Comparison of ENCODE assay signal across 24 cellular contexts in the genomic region with DNA sequence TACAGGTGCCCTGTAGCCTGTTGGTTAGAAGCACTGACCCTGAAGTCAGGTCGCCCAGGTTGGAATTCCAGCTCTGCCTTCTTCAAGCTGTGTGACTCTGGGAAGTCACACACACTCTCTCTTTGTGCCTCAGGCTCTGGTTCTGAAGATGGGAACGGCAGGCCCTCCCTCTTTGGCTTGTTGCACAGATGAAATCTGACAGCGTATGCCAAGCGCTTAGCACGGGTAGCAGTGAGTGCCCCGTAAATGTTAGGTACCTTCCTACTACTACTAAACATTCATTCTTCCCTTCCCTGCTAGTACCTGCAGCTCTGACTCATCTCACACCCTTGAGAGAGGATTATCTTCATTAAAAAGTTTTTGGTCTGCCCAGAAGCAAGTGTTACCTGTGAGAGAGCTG.
A peak's percentile ranks its signal among the peaks of the same experiment; 100 is the strongest.
DNase-seq lines count a peak whose midpoint lies in the region; ATAC-seq, FAIRE-seq and TF ChIP-seq lines count a peak whose summit lies in the region.
"Had no signal": no experiment of that assay in that cellular context is flagged by ENCODE, and none has a peak within 500 bp of the region (broad histone marks: within the 10 kb centered on the region; RNA-seq: fewer than 3 reads in every experiment).

No MANE protein-coding gene starts in this region.

- H3K23ac ChIP-seq in IMR-90 (ENCODE audit: low read depth, low read length) = peak overlapping the region; percentile 27

- in situ Hi-C loops in IMR-90 (cut with MboI; ENCODE audit: low sequenced_read_pairs) = no loop called here

- POLR2A ChIA-PET in IMR-90 (lab: Charles Lee; ENCODE audit: unreplicated experiment) (no interaction called here), WTC11 (lab: Charles Lee) (interaction anchor here (0.7 kb wide), 1 partner anchor 12 kb away, joined by 3 read pairs; no protein-coding TSS in a partner anchor)

- H2AK5ac ChIP-seq in IMR-90 (ENCODE audit: low read depth, low read length) = peak overlapping the region; percentile 76

- H3K9ac ChIP-seq in IMR-90 (ENCODE audit: low read depth, low read length) = no peak overlapping the region

- peak overlapping the region; percentile 43; the same call in 1 of the 2 replicates for H4K91ac ChIP-seq in IMR-90 (ENCODE audit: insufficient read depth, low read depth, low read length)

- no peak for FAIRE-seq in HTR-8/SVneo (lab: Jason Lieb, UNC)
- FAIRE-seq: frontal cortex had no signal

- dilution Hi-C loops in IMR-90 (cut with HindIII; ENCODE audit: low sequenced_read_pairs, unreplicated experiment) = no loop called here

- H3K4me3 ChIP-seq in IMR-90 (ENCODE audit: insufficient read depth, low read depth, low read length) (no peak overlapping the region), testis (no peak overlapping the region), hepatocyte (no peak overlapping the region)
- H3K4me3 ChIP-seq: lung, smooth muscle cell had no signal

- no peak overlapping the region for H3K56ac ChIP-seq in IMR-90 (ENCODE audit: extremely low read depth, insufficient read depth, low read length)

- no TSS peak for BruUV-seq in IMR-90 (replicated peaks; lab: Mats Ljungman, UMichigan)

- H3K27ac ChIP-seq in IMR-90 (ENCODE audit: insufficient read depth, low read length) = no peak overlapping the region; the same call in 1 of the 2 replicates
- H3K27ac ChIP-seq in foreskin keratinocyte = peak overlapping the region; percentile 26
- H3K27ac ChIP-seq in testis = no peak overlapping the region
- no peak overlapping the region for H3K27ac ChIP-seq in hepatocyte
- H3K27ac ChIP-seq: WERI-Rb-1 had no signal

- H3K4me1 Mint-ChIP-seq in WTC11 = peaks cover 60% of the 10 kb centered on the region

- peaks cover 22 to 94% of the 10 kb centered on the region in 2 experiments for H3K79me1 ChIP-seq in IMR-90 (ENCODE audit: low read depth in 1 of 2, low read length in 2 of 2)

- H3K27me3 ChIP-seq in IMR-90 (ENCODE audit: control insufficient read depth, insufficient read depth, low read length) (no peaks in the 10 kb centered on the region), foreskin keratinocyte (no peaks in the 10 kb centered on the region), testis (no peaks in the 10 kb centered on the region), hepatocyte (no peaks in the 10 kb centered on the region)

- no peaks in the 10 kb centered on the region for H3K27me3 Mint-ChIP-seq in WTC11 (ENCODE audit: low read depth)
- H3K27me3 Mint-ChIP-seq: activated naive CD8-positive, alpha-beta T cell had no signal

- H3K9me3 Mint-ChIP-seq in WTC11 = no peaks in the 10 kb centered on the region
- H3K9me3 Mint-ChIP-seq: activated T-helper 2 cell treated with anti-CD3 and anti-CD28 coated beads, Interferon-gamma antibody, Interleukin-2, Interleukin-4, amounts not matched to agents 10 μg/mL and 5 μg/mL and 100 μg/mL, durations not matched to agents 14 hours and 24 hours and 36 hours; T-helper 2 cell treated with Interferon-gamma antibody and Interleukin-4, amounts not matched to agents 5 μg/mL and 100 μg/mL, for 36 hours had no signal

- no peak overlapping the region; the same call in 2 of the 3 replicates for H2BK15ac ChIP-seq in IMR-90 (ENCODE audit: low read depth, low read length)

- peaks cover 8% of the 10 kb centered on the region for H3K4me1 ChIP-seq in IMR-90 (ENCODE audit: control insufficient read depth, insufficient read depth, low read length)
- H3K4me1 ChIP-seq in foreskin keratinocyte = peaks cover 27% of the 10 kb centered on the region
- H3K4me1 ChIP-seq in testis = peaks cover 12% of the 10 kb centered on the region
- H3K4me1 ChIP-seq in hepatocyte (ENCODE audit: insufficient read depth) = peaks cover 6% of the 10 kb centered on the region

- H3K4me2 ChIP-seq in IMR-90 (ENCODE audit: low read depth, low read length) = no peak overlapping the region
- H3K4me2 ChIP-seq in hepatocyte = no peak overlapping the region
- H3K4me2 ChIP-seq: smooth muscle cell had no signal

- peaks cover 4% of the 10 kb centered on the region; the same call in 1 of the 2 replicates for H4K20me1 ChIP-seq in IMR-90 (ENCODE audit: insufficient read depth, low read length)
- H4K20me1 ChIP-seq in hepatocyte (ENCODE audit: insufficient read depth, poor library complexity, severe bottlenecking) = peaks cover 8% of the 10 kb centered on the region

- CTCF ChIA-PET in IMR-90 (lab: Yijun Ruan, JAX) (no interaction called here), WTC11 (lab: Charles Lee) (interaction anchor here (0.9 to 1.1 kb wide), 2 partner anchors 13 kb away, joined by 3 to 4 read pairs; no protein-coding TSS in a partner anchor)

- no peak overlapping the region for H2AK9ac ChIP-seq in IMR-90 (replicated peaks; ENCODE audit: low read depth, low read length, poor library complexity)

- TF ChIP-seq CTCF in IMR-90 (conservative IDR thresholded peaks at IDR 0.05; ENCODE audit: low read depth, low read length) (no peak), WTC11 (IDR thresholded peaks at IDR 0.05) (no peak), foreskin keratinocyte (conservative IDR thresholded peaks at IDR 0.05) (no peak), testis (IDR thresholded peaks at IDR 0.05) (no peak), hepatocyte (IDR thresholded peaks at IDR 0.05; ENCODE audit: poor library complexity) (no peak)

- H3K9me2 ChIP-seq in hepatocyte (replicated peaks; ENCODE audit: insufficient read depth) = no peaks in the 10 kb centered on the region

- no peak overlapping the region for H3K4me3 Mint-ChIP-seq in WTC11
- H3K4me3 Mint-ChIP-seq: activated naive CD8-positive, alpha-beta T cell; T-helper 2 cell treated with Interferon-gamma antibody and Interleukin-4, amounts not matched to agents 5 μg/mL and 100 μg/mL, for 36 hours had no signal

- no peaks in the 10 kb centered on the region for H3K36me3 Mint-ChIP-seq in WTC11

- no peak overlapping the region for H3K18ac ChIP-seq in IMR-90 (ENCODE audit: low read depth, low read length)

- H3K27ac Mint-ChIP-seq in WTC11 = peak overlapping the region; percentile 15; the same call in 1 of the 2 replicates
- H3K27ac Mint-ChIP-seq: activated naive CD8-positive, alpha-beta T cell; activated T-helper 2 cell treated with anti-CD3 and anti-CD28 coated beads, Interferon-gamma antibody, Interleukin-2, Interleukin-4, amounts not matched to agents 10 μg/mL and 5 μg/mL and 100 μg/mL, durations not matched to agents 14 hours and 24 hours and 36 hours; CD4-positive, CD25-positive, alpha-beta regulatory T cell; T-helper 2 cell treated with Interferon-gamma antibody and Interleukin-4, amounts not matched to agents 5 μg/mL and 100 μg/mL, for 36 hours had no signal

- H3K14ac ChIP-seq in IMR-90 (replicated peaks; ENCODE audit: low read depth, low read length) = peak overlapping the region; percentile 31; the same call in 1 of the 2 replicates

- no peak for TF ChIP-seq POLR2A in IMR-90 (IDR thresholded peaks at IDR 0.05; ENCODE audit: low read depth, low read length)
- TF ChIP-seq POLR2A in testis (IDR thresholded peaks at IDR 0.05) = no peak

- H3K4ac ChIP-seq in IMR-90 (ENCODE audit: low read depth, low read length) = peak overlapping the region; percentile 35; the same call in 1 of the 2 replicates

- peaks cover 96% of the 10 kb centered on the region for H3K79me2 ChIP-seq in hepatocyte

- no peak for DNase-seq in IMR-90
- no peak for DNase-seq in WTC11 (ENCODE audit: low spot score)
- DNase-seq in foreskin keratinocyte = peak in 1 of 2 donors; percentile 47
- peak; percentile 42 for DNase-seq in testis
- no peak for DNase-seq in HTR-8/SVneo (ENCODE audit: insufficient read length, low spot score)
- no peak for DNase-seq in hepatocyte (ENCODE audit: low spot score)
- DNase-seq: activated CD4-positive, alpha-beta T cell treated with anti-CD3 and anti-CD28 coated beads, Interleukin-2, amount 50 U/mL, for 48 hours; activated CD8-positive, alpha-beta memory T cell treated with anti-CD3 and anti-CD28 coated beads, Interleukin-2, amount 50 U/mL, for 4 hours; CD4-positive, CD25-positive, alpha-beta regulatory T cell; effector CD8-positive, alpha-beta T cell; NCI-H2081; NCI-H345; NCI-H748 treated with DMSO at 0.1 percent for 48 hours; RPMI8226; stimulated activated CD4-positive, alpha-beta T cell treated with anti-CD3 and anti-CD28 coated beads, Interleukin-2, amount 100 ng/mL, for 24 hours; substantia nigra; WERI-Rb-1 had no signal

- intact Hi-C loops in IMR-90 (cut with micrococcal nuclease) (no loop called here), testis (cut with DNase I; ENCODE audit: low total_unique reads) (no loop called here)

- H4K5ac ChIP-seq in IMR-90 (ENCODE audit: low read depth, low read length) = no peak overlapping the region

- 93% methylated on average over 3 of the region's 6 CpGs; no CpG with 5 or more reads in 1 of the 2 experiments for WGBS in IMR-90 (ENCODE audit: extremely low coverage in 2 of 2, insufficient read length in 1 of 2), 2 experiments
- 68 to 82% methylated on average over 6 of the region's 6 CpGs for WGBS in testis, 2 donors
- WGBS in hepatocyte (ENCODE audit: low lambda C conversion rate, missing lambda C conversion rate) = 77% methylated on average over 6 of the region's 6 CpGs

- H2BK120ac ChIP-seq in IMR-90 (ENCODE audit: low read depth, low read length) = peak overlapping the region; percentile 49

- no peaks in the 10 kb centered on the region for H3K9me3 ChIP-seq in IMR-90 (ENCODE audit: control insufficient read depth, insufficient read depth, low read length)
- H3K9me3 ChIP-seq in testis = no peaks in the 10 kb centered on the region
- H3K9me3 ChIP-seq in hepatocyte (ENCODE audit: low read depth) = no peaks in the 10 kb centered on the region

- H4K8ac ChIP-seq in IMR-90 (ENCODE audit: low read depth in 2 of 2, low read length in 2 of 2) = peak overlapping the region in 1 of 2 experiments; percentile 8; a peak in 1 of 4 replicates

- no peak overlapping the region; the same call in 1 of the 2 replicates for H2BK20ac ChIP-seq in IMR-90 (ENCODE audit: low read depth, low read length)

- H3K36me3 ChIP-seq in IMR-90 (ENCODE audit: control insufficient read depth, insufficient read depth, low read length) (no peaks in the 10 kb centered on the region), testis (ENCODE audit: low read depth, missing control alignments) (no peaks in the 10 kb centered on the region), hepatocyte (replicated peaks; ENCODE audit: insufficient read depth, low read depth) (no peaks in the 10 kb centered on the region)
- H3K36me3 ChIP-seq: WERI-Rb-1 had no signal

- H2AFZ ChIP-seq in IMR-90 (replicated peaks; ENCODE audit: low read length, poor library complexity) (no peak overlapping the region), hepatocyte (no peak overlapping the region)

- TF ChIP-seq RAD21 in IMR-90 (IDR thresholded peaks at IDR 0.05; ENCODE audit: low read length) = no peak

- peaks cover 15% of the 10 kb centered on the region for H3K9me1 ChIP-seq in IMR-90 (ENCODE audit: insufficient read depth, low read length)

- ATAC-seq in IMR-90 (ENCODE audit: low read depth) = no peak
- peak; percentile 7; the same call in 1 of the 2 replicates for ATAC-seq in WTC11
- peak; percentile 67 for ATAC-seq in foreskin keratinocyte
- no peak for ATAC-seq in GM18502 (IDR thresholded peaks at IDR 0.05; ENCODE audit: poor library complexity, unreplicated experiment)

- H2BK5ac ChIP-seq in IMR-90 (ENCODE audit: low read depth, low read length, poor library complexity, severe bottlenecking) = no peak overlapping the region

TF ChIP-seq in IMR-90, 13 proteins besides CTCF, POLR2A, EP300 and RAD21:
- no peak for TF ChIP-seq MXI1 (IDR thresholded peaks at IDR 0.05; ENCODE audit: borderline replicate concordance, low read depth, low read length)

TF ChIP-seq in WTC11, 78 proteins besides CTCF, POLR2A, EP300 and RAD21 (continues in another document):
- no peak for TF ChIP-seq RELA (CRISPR knock-in tag; IDR thresholded peaks at IDR 0.05; ENCODE audit: borderline replicate concordance)

Comparison
In these comparisons a context has a peak if more than half of its experiments do, and no peak if none do; other contexts are left out.
1. ATAC-seq: peak in WTC11 (single experiment) and foreskin keratinocyte (single experiment); none in IMR-90 (single experiment) and GM18502 (single experiment).